9 cellular contexts compared by ENCODE assay signal in genomic region chr19:7596191-7596937, GRCh38. TPM values are rescaled to one million over a fixed set of nuclear protein-coding genes. Genes with fewer than 3 reads are reported as not detected.
DNase-seq lines count a peak whose midpoint lies in the region; ATAC-seq and TF ChIP-seq lines count a peak whose summit lies in the region.
"Had no signal": no experiment of that assay in that cellular context is flagged by ENCODE, and none has a peak within 500 bp of the region (broad histone marks: within the 10 kb centered on the region; RNA-seq: fewer than 3 reads in every experiment).

No MANE protein-coding gene starts in this region.

- H3K9me3 Mint-ChIP-seq in stimulated activated naive CD8-positive, alpha-beta T cell treated with anti-CD3 and anti-CD28 coated beads, Interleukin-15, Interleukin-2, amounts not matched to agents 100 ng/mL and 50 ng/mL, for 24 hours, result no peaks in the 10 kb centered on the region
- no peaks in the 10 kb centered on the region for H3K9me3 Mint-ChIP-seq in activated naive CD8-positive, alpha-beta T cell treated with anti-CD3 and anti-CD28 coated beads, Interleukin-2, amount 10 ng/mL, durations not matched to agents 7 days and 5 days

- peaks cover 35% of the 10 kb centered on the region for H3K27me3 ChIP-seq in lower lobe of right lung (ENCODE audit: low read depth)

- POLR2A ChIA-PET in activated naive CD8-positive, alpha-beta T cell treated with anti-CD3 and anti-CD28 coated beads, Interleukin-2, amount 10 ng/mL, durations not matched to agents 7 days and 5 days (lab: Charles Lee), result interaction anchor here (0.6 kb wide), 1 partner anchor 12 kb away, joined by 4 read pairs; no protein-coding TSS in a partner anchor

- peaks cover 3% of the 10 kb centered on the region for H3K4me1 ChIP-seq in lower lobe of right lung

- peak overlapping the region; percentile 57 for H3K4me3 ChIP-seq in lower lobe of right lung

- peak overlapping the region; percentile 49 for H3K4me3 Mint-ChIP-seq in stimulated activated naive CD8-positive, alpha-beta T cell treated with anti-CD3 and anti-CD28 coated beads, Interleukin-15, Interleukin-2, amounts not matched to agents 100 ng/mL and 50 ng/mL, for 24 hours
- peak overlapping the region; percentile 63 for H3K4me3 Mint-ChIP-seq in activated naive CD8-positive, alpha-beta T cell treated with anti-CD3 and anti-CD28 coated beads, Interleukin-2, amount 10 ng/mL, durations not matched to agents 7 days and 5 days

- peaks cover 46% of the 10 kb centered on the region for H3K27me3 Mint-ChIP-seq in stimulated activated naive CD8-positive, alpha-beta T cell treated with anti-CD3 and anti-CD28 coated beads, Interleukin-15, Interleukin-2, amounts not matched to agents 100 ng/mL and 50 ng/mL, for 24 hours
- peaks cover 43% of the 10 kb centered on the region for H3K27me3 Mint-ChIP-seq in activated naive CD8-positive, alpha-beta T cell treated with anti-CD3 and anti-CD28 coated beads, Interleukin-2, amount 10 ng/mL, durations not matched to agents 7 days and 5 days

- H3K9me3 ChIP-seq in lower lobe of right lung, result no peaks in the 10 kb centered on the region

- ATAC-seq in stimulated activated naive CD8-positive, alpha-beta T cell treated with anti-CD3 and anti-CD28 coated beads, Interleukin-15, Interleukin-2, amounts not matched to agents 100 U/mL and 50 U/mL, for 24 hours, result no peak
- ATAC-seq in activated naive CD8-positive, alpha-beta T cell treated with anti-CD3 and anti-CD28 coated beads, Interleukin-2, amount 10 ng/mL, durations not matched to agents 7 days and 5 days (ENCODE audit: low read depth), result no peak
- ATAC-seq in lower lobe of right lung, result peak; percentile 5 to 28
- ATAC-seq in GM18517 (IDR thresholded peaks at IDR 0.05; ENCODE audit: unreplicated experiment), result no peak

- no peak for DNase-seq in stimulated activated naive CD8-positive, alpha-beta T cell treated with anti-CD3 and anti-CD28 coated beads, Interleukin-15, Interleukin-2, amounts not matched to agents 100 U/mL and 50 U/mL, for 24 hours
- DNase-seq in activated naive CD8-positive, alpha-beta T cell treated with anti-CD3 and anti-CD28 coated beads, Interleukin-2, amount 10 ng/mL, durations not matched to agents 7 days and 5 days, result no peak
- DNase-seq in lower lobe of right lung (no peak), activated gamma-delta T cell treated with Interleukin-2 at 50 U/mL for 16 hours (no peak), DMS153 treated with DMSO at 0.1 percent for 48 hours (lab: John Stamatoyannopoulos, UW; ENCODE audit: unreplicated experiment) (no peak), NCI-H226 (no peak)

- peaks cover 4% of the 10 kb centered on the region for H3K36me3 Mint-ChIP-seq in stimulated activated naive CD8-positive, alpha-beta T cell treated with anti-CD3 and anti-CD28 coated beads, Interleukin-15, Interleukin-2, amounts not matched to agents 100 ng/mL and 50 ng/mL, for 24 hours (ENCODE audit: low read depth)
- no peaks in the 10 kb centered on the region for H3K36me3 Mint-ChIP-seq in activated naive CD8-positive, alpha-beta T cell treated with anti-CD3 and anti-CD28 coated beads, Interleukin-2, amount 10 ng/mL, durations not matched to agents 7 days and 5 days

- no peaks in the 10 kb centered on the region for H3K36me3 ChIP-seq in lower lobe of right lung

- peaks cover 8% of the 10 kb centered on the region for H3K4me1 Mint-ChIP-seq in stimulated activated naive CD8-positive, alpha-beta T cell treated with anti-CD3 and anti-CD28 coated beads, Interleukin-15, Interleukin-2, amounts not matched to agents 100 ng/mL and 50 ng/mL, for 24 hours (ENCODE audit: low read depth)
- H3K4me1 Mint-ChIP-seq in activated naive CD8-positive, alpha-beta T cell treated with anti-CD3 and anti-CD28 coated beads, Interleukin-2, amount 10 ng/mL, durations not matched to agents 7 days and 5 days, result peaks cover 3% of the 10 kb centered on the region

- no peak for TF ChIP-seq CTCF in lower lobe of right lung (IDR thresholded peaks at IDR 0.05)

- peak overlapping the region; percentile 56 for H3K27ac ChIP-seq in lower lobe of right lung

- H3K27ac Mint-ChIP-seq in stimulated activated naive CD8-positive, alpha-beta T cell treated with anti-CD3 and anti-CD28 coated beads, Interleukin-15, Interleukin-2, amounts not matched to agents 100 ng/mL and 50 ng/mL, for 24 hours, result no peak overlapping the region
- H3K27ac Mint-ChIP-seq in activated naive CD8-positive, alpha-beta T cell treated with anti-CD3 and anti-CD28 coated beads, Interleukin-2, amount 10 ng/mL, durations not matched to agents 7 days and 5 days, result no peak overlapping the region

- intact Hi-C loops in lower lobe of right lung (cut with DNase I), result no loop called here

RNA-seq across cellular contexts. Expression of gene CAMSAP3, which starts 0.7 kb away (rescaled TPM):
- under 1 TPM; 0.40 to 0.50 TPM for total RNA-seq in activated naive CD8-positive, alpha-beta T cell treated with anti-CD3 and anti-CD28 coated beads, Interleukin-2, amount 10 ng/mL, durations not matched to agents 7 days and 5 days
- 25.6 TPM for total RNA-seq in lower lobe of right lung

RNA-seq across cellular contexts. Expression of gene XAB2, which starts 33.0 kb away (rescaled TPM):
- 10 to 100 TPM; 53.5 to 58.1 TPM for total RNA-seq in activated naive CD8-positive, alpha-beta T cell treated with anti-CD3 and anti-CD28 coated beads, Interleukin-2, amount 10 ng/mL, durations not matched to agents 7 days and 5 days
- total RNA-seq in lower lobe of right lung, result 42.0 TPM

RNA-seq across cellular contexts. Expression of gene PET100, which starts 33.2 kb away (rescaled TPM):
- total RNA-seq in activated naive CD8-positive, alpha-beta T cell treated with anti-CD3 and anti-CD28 coated beads, Interleukin-2, amount 10 ng/mL, durations not matched to agents 7 days and 5 days, result 100 to 1,000 TPM; 134 to 158 TPM
- 82.6 TPM for total RNA-seq in lower lobe of right lung

RNA-seq across cellular contexts. Expression of gene PCP2, which starts 37.2 kb away (rescaled TPM):
- total RNA-seq in activated naive CD8-positive, alpha-beta T cell treated with anti-CD3 and anti-CD28 coated beads, Interleukin-2, amount 10 ng/mL, durations not matched to agents 7 days and 5 days, result 1 to 10 TPM; 2.6 to 4.8 TPM
- 3.5 TPM for total RNA-seq in lower lobe of right lung
- total RNA-seq: glomerular endothelial cell had no signal

RNA-seq across cellular contexts. Expression of gene STXBP2, which starts 40.5 kb away (rescaled TPM):
- total RNA-seq in activated naive CD8-positive, alpha-beta T cell treated with anti-CD3 and anti-CD28 coated beads, Interleukin-2, amount 10 ng/mL, durations not matched to agents 7 days and 5 days, result 100 to 1,000 TPM; 170 to 189 TPM
- 200 TPM for total RNA-seq in lower lobe of right lung

Comparison
In these comparisons a context has a peak if more than half of its experiments do, and no peak if none do; other contexts are left out.
1. ATAC-seq: peak in lower lobe of right lung (2 of 2); none in stimulated activated naive CD8-positive, alpha-beta T cell treated with anti-CD3 and anti-CD28 coated beads, Interleukin-15, Interleukin-2, amounts not matched to agents 100 U/mL and 50 U/mL, for 24 hours (single experiment), activated naive CD8-positive, alpha-beta T cell treated with anti-CD3 and anti-CD28 coated beads, Interleukin-2, amount 10 ng/mL, durations not matched to agents 7 days and 5 days (single experiment) and GM18517 (single experiment).
2. RNA of gene CAMSAP3, which starts 0.7 kb away (total RNA-seq): 25.6 TPM in lower lobe of right lung (single experiment); 0.40 to 0.50 TPM in activated naive CD8-positive, alpha-beta T cell treated with anti-CD3 and anti-CD28 coated beads, Interleukin-2, amount 10 ng/mL, durations not matched to agents 7 days and 5 days; every median in the first group is over 10 times any median in the second.